In the genomic region with DNA sequence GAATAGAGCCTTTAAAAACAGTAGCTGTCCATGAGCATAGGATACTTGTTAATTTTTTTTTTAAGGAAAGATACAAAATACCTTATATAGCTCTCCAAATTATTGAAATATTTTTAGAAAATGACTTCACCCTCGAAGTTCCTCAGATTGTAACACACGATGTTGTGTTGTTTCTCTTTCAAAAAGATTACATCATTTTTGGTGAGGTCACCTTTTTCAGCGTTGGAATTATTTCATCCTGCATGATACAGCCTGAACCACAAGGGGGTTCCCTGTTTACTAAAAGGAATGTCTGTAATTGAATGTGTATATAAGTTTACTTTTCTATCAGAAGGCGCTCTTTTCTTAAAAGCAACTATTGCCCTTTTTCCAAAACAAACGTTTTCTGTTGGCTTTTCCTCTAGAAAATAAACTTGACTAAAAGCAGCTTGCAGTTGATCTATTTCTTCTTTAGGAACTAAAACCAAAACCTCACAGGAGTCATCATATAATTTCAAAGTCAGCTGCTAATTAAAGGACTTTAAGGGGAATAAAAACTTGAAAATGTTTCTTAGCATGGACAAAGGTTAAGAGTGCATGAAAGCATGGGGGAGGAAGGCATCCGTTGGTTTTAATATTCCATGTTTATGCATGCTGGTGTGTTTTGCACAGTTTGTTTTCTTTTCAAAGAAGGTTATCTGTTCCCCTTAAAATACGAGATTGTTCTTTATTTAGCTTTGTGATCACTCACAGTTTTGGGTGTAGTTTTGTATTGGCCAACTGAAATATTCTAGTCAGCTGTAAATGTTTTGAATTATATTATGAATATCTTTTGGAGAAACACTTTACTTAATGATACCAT, we compare ENCODE assay signal across 1 cellular context.
TF ChIP-seq lines count a peak whose summit lies in the region.

No MANE protein-coding gene starts in this region.

TF ChIP-seq in K562, 482 proteins besides CTCF, POLR2A, EP300 and RAD21 (continued from another document and continues in another):
- TF ChIP-seq, protein P1, sequence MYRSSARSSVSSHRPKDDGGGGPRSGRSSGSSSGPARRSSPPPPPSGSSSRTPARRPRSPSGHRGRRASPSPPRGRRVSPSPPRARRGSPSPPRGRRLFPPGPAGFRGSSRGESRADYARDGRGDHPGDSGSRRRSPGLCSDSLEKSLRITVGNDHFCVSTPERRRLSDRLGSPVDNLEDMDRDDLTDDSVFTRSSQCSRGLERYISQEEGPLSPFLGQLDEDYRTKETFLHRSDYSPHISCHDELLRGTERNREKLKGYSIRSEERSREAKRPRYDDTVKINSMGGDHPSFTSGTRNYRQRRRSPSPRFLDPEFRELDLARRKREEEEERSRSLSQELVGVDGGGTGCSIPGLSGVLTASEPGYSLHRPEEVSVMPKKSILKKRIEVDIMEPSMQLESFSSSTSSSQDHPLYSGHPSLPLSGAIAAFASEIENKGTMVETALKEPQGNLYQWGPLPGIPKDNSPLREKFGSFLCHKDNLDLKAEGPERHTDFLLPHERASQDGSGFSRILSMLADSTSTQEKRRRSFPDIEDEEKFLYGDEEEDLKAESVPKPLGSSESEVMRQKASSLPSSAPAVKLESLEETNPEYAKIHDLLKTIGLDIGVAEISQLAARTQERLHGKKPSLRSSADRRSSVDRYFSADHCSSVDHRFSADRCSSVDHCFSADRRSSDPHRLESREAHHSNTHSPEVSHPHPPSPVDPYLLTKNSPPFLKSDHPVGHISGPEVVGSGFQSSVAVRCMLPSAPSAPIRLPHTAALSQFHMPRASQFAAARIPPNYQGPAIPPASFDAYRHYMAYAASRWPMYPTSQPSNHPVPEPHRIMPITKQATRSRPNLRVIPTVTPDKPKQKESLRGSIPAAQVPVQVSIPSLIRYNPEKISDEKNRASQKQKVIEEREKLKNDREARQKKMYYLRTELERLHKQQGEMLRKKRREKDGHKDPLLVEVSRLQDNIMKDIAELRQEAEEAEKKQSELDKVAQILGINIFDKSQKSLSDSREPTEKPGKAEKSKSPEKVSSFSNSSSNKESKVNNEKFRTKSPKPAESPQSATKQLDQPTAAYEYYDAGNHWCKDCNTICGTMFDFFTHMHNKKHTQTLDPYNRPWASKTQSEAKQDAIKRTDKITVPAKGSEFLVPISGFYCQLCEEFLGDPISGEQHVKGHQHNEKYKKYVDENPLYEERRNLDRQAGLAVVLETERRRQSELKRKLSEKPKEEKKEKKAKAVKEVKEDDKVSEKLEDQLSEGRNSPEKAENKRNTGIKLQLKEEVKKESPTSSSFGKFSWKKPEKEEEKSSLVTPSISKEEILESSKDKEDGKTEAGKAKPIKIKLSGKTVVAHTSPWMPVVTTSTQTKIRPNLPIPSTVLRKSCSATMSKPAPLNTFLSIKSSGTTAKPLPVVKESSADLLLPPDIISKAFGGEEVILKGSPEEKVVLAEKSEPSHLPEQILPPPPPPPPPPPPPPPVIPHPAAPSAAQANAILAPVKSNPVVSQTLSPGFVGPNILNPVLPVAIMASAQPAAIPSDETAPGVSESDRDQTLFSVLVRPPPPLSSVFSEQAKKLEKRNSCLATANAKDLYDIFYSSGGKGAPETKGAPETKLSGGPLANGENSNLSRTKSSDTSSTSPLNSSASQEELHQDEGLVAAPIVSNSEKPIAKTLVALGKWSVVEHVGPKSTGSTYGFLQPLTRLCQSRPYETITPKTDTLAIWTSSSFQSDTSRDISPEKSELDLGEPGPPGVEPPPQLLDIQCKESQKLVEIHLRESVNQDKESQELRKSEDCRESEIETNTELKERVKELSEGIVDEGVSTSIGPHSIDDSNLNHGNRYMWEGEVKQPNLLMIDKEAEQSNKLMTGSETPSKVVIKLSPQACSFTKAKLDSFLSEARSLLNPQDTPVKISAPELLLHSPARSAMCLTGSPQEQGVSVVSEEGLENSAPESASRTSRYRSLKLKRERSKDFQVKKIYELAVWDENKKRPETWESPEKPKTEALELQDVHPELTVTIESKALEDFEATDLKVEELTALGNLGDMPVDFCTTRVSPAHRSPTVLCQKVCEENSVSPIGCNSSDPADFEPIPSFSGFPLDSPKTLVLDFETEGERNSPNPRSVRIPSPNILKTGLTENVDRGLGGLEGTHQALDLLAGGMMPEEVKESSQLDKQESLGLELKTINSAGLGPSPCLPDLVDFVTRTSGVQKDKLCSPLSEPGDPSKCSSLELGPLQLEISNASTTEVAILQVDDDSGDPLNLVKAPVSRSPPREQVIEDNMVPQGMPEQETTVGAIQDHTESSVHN (IDR thresholded peaks at IDR 0.05; ENCODE audit: borderline replicate concordance in 1 of 2, low read depth in 1 of 2) = peak in 1 of 2 experiments; percentile 71; a peak in 2 of 4 replicates
- TF ChIP-seq TGIF2 (CRISPR knock-in tag; IDR thresholded peaks at IDR 0.05) (no peak), KDM1A (IDR thresholded peaks at IDR 0.05) (no peak), ETV1 (tag; conservative IDR thresholded peaks at IDR 0.05; ENCODE audit: low read depth) (no peak), MYC (IDR thresholded peaks at IDR 0.05; ENCODE audit: low read depth, low read length) (no peak; the same call in 1 of the 2 replicates), MYC (CRISPR knock-in tag; IDR thresholded peaks at IDR 0.05; ENCODE audit: borderline replicate concordance, low read depth) (no peak), SIX5 (IDR thresholded peaks at IDR 0.05; ENCODE audit: borderline replicate concordance in 1 of 2, insufficient read depth in 1 of 2, low read depth in 1 of 2, low read length in 2 of 2) (no peak), ZNF785 (CRISPR knock-in tag; IDR thresholded peaks at IDR 0.05) (no peak), SMAD2 (IDR thresholded peaks at IDR 0.05; ENCODE audit: low read depth, low read length) (no peak), FOS (IDR thresholded peaks at IDR 0.05; ENCODE audit: extremely low read depth, insufficient read length) (no peak), TCFL5 (CRISPR knock-in tag; conservative IDR thresholded peaks at IDR 0.05) (no peak), PPARD (CRISPR knock-in tag; IDR thresholded peaks at IDR 0.05) (no peak), ZNF282 (CRISPR knock-in tag; IDR thresholded peaks at IDR 0.05) (no peak), ZNF408 (CRISPR knock-in tag; IDR thresholded peaks at IDR 0.05; ENCODE audit: low read depth) (no peak), ZNF175 (CRISPR knock-in tag; IDR thresholded peaks at IDR 0.05; ENCODE audit: low read depth) (peak; percentile 29; the same call in 1 of the 2 replicates), GTF2E2 (tag; IDR thresholded peaks at IDR 0.05) (peak; percentile 22), FOSL1 (tag; conservative IDR thresholded peaks at IDR 0.05) (peak; percentile 65), BHLHE40 (IDR thresholded peaks at IDR 0.05; ENCODE audit: low read length) (no peak), ATF1 (CRISPR knock-in tag; IDR thresholded peaks at IDR 0.05) (no peak), ATF1 (tag; IDR thresholded peaks at IDR 0.05) (peak; percentile 29; the same call in 1 of the 2 replicates), MCM5 (IDR thresholded peaks at IDR 0.05; ENCODE audit: low read depth) (no peak), MEF2A (IDR thresholded peaks at IDR 0.05; ENCODE audit: control insufficient read depth, low read depth, low read length) (peak; percentile 69; the same call in 1 of the 2 replicates), MTA1 (IDR thresholded peaks at IDR 0.05; ENCODE audit: borderline replicate concordance) (no peak), ZNF23 (CRISPR knock-in tag; IDR thresholded peaks at IDR 0.05) (no peak), GATAD2A (IDR thresholded peaks at IDR 0.05) (no peak), ARNT (IDR thresholded peaks at IDR 0.05) (no peak), MTA3 (IDR thresholded peaks at IDR 0.05; ENCODE audit: borderline replicate concordance) (no peak), ZNF507 (tag; conservative IDR thresholded peaks at IDR 0.05) (no peak), FOXJ2 (tag; IDR thresholded peaks at IDR 0.05) (peak; percentile 96), HDAC6 (IDR thresholded peaks at IDR 0.05; ENCODE audit: low read depth, low read length) (no peak)
- TF ChIP-seq, protein P2, sequence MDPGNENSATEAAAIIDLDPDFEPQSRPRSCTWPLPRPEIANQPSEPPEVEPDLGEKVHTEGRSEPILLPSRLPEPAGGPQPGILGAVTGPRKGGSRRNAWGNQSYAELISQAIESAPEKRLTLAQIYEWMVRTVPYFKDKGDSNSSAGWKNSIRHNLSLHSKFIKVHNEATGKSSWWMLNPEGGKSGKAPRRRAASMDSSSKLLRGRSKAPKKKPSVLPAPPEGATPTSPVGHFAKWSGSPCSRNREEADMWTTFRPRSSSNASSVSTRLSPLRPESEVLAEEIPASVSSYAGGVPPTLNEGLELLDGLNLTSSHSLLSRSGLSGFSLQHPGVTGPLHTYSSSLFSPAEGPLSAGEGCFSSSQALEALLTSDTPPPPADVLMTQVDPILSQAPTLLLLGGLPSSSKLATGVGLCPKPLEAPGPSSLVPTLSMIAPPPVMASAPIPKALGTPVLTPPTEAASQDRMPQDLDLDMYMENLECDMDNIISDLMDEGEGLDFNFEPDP (CRISPR knock-in tag; IDR thresholded peaks at IDR 0.05) = no peak
- TF ChIP-seq, protein P3, sequence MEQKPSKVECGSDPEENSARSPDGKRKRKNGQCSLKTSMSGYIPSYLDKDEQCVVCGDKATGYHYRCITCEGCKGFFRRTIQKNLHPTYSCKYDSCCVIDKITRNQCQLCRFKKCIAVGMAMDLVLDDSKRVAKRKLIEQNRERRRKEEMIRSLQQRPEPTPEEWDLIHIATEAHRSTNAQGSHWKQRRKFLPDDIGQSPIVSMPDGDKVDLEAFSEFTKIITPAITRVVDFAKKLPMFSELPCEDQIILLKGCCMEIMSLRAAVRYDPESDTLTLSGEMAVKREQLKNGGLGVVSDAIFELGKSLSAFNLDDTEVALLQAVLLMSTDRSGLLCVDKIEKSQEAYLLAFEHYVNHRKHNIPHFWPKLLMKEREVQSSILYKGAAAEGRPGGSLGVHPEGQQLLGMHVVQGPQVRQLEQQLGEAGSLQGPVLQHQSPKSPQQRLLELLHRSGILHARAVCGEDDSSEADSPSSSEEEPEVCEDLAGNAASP (IDR thresholded peaks at IDR 0.05) = no peak
- TF ChIP-seq, protein P4, sequence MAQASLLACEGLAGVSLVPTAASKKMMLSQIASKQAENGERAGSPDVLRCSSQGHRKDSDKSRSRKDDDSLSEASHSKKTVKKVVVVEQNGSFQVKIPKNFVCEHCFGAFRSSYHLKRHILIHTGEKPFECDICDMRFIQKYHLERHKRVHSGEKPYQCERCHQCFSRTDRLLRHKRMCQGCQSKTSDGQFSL (CRISPR knock-in tag; IDR thresholded peaks at IDR 0.05) = no peak
- TF ChIP-seq, protein P4 (tag; IDR thresholded peaks at IDR 0.05) = no peak
- TF ChIP-seq, protein P5, sequence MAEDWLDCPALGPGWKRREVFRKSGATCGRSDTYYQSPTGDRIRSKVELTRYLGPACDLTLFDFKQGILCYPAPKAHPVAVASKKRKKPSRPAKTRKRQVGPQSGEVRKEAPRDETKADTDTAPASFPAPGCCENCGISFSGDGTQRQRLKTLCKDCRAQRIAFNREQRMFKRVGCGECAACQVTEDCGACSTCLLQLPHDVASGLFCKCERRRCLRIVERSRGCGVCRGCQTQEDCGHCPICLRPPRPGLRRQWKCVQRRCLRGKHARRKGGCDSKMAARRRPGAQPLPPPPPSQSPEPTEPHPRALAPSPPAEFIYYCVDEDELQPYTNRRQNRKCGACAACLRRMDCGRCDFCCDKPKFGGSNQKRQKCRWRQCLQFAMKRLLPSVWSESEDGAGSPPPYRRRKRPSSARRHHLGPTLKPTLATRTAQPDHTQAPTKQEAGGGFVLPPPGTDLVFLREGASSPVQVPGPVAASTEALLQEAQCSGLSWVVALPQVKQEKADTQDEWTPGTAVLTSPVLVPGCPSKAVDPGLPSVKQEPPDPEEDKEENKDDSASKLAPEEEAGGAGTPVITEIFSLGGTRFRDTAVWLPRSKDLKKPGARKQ (CRISPR knock-in tag; IDR thresholded peaks at IDR 0.05) = no peak
- TF ChIP-seq, protein P6, sequence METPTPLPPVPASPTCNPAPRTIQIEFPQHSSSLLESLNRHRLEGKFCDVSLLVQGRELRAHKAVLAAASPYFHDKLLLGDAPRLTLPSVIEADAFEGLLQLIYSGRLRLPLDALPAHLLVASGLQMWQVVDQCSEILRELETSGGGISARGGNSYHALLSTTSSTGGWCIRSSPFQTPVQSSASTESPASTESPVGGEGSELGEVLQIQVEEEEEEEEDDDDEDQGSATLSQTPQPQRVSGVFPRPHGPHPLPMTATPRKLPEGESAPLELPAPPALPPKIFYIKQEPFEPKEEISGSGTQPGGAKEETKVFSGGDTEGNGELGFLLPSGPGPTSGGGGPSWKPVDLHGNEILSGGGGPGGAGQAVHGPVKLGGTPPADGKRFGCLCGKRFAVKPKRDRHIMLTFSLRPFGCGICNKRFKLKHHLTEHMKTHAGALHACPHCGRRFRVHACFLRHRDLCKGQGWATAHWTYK (CRISPR knock-in tag; IDR thresholded peaks at IDR 0.05) = no peak
- TF ChIP-seq, protein P7, sequence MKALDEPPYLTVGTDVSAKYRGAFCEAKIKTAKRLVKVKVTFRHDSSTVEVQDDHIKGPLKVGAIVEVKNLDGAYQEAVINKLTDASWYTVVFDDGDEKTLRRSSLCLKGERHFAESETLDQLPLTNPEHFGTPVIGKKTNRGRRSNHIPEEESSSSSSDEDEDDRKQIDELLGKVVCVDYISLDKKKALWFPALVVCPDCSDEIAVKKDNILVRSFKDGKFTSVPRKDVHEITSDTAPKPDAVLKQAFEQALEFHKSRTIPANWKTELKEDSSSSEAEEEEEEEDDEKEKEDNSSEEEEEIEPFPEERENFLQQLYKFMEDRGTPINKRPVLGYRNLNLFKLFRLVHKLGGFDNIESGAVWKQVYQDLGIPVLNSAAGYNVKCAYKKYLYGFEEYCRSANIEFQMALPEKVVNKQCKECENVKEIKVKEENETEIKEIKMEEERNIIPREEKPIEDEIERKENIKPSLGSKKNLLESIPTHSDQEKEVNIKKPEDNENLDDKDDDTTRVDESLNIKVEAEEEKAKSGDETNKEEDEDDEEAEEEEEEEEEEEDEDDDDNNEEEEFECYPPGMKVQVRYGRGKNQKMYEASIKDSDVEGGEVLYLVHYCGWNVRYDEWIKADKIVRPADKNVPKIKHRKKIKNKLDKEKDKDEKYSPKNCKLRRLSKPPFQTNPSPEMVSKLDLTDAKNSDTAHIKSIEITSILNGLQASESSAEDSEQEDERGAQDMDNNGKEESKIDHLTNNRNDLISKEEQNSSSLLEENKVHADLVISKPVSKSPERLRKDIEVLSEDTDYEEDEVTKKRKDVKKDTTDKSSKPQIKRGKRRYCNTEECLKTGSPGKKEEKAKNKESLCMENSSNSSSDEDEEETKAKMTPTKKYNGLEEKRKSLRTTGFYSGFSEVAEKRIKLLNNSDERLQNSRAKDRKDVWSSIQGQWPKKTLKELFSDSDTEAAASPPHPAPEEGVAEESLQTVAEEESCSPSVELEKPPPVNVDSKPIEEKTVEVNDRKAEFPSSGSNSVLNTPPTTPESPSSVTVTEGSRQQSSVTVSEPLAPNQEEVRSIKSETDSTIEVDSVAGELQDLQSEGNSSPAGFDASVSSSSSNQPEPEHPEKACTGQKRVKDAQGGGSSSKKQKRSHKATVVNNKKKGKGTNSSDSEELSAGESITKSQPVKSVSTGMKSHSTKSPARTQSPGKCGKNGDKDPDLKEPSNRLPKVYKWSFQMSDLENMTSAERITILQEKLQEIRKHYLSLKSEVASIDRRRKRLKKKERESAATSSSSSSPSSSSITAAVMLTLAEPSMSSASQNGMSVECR (CRISPR knock-in tag; IDR thresholded peaks at IDR 0.05) = no peak
- TF ChIP-seq, protein P8, sequence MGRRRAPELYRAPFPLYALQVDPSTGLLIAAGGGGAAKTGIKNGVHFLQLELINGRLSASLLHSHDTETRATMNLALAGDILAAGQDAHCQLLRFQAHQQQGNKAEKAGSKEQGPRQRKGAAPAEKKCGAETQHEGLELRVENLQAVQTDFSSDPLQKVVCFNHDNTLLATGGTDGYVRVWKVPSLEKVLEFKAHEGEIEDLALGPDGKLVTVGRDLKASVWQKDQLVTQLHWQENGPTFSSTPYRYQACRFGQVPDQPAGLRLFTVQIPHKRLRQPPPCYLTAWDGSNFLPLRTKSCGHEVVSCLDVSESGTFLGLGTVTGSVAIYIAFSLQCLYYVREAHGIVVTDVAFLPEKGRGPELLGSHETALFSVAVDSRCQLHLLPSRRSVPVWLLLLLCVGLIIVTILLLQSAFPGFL (CRISPR knock-in tag; IDR thresholded peaks at IDR 0.05) = no peak
